ENCODE assay signal across 1 cellular context in genomic region chr14:74963178-74963704, GRCh38.
A peak's percentile ranks its signal among the peaks of the same experiment; 100 is the strongest.
TF ChIP-seq lines count a peak whose summit lies in the region.

No MANE protein-coding gene starts in this region.

TF ChIP-seq in GM12878, 131 proteins besides CTCF, POLR2A, EP300 and RAD21:
- TF ChIP-seq PML (IDR thresholded peaks at IDR 0.05; ENCODE audit: low read length) (no peak), GATAD2B (conservative IDR thresholded peaks at IDR 0.05; ENCODE audit: low read depth) (no peak), ZNF384 (IDR thresholded peaks at IDR 0.05; ENCODE audit: borderline replicate concordance, low read depth, low read length) (peak; percentile 51; the same call in 1 of the 2 replicates)
